31 cellular contexts compared by ENCODE assay signal in the genomic region with DNA sequence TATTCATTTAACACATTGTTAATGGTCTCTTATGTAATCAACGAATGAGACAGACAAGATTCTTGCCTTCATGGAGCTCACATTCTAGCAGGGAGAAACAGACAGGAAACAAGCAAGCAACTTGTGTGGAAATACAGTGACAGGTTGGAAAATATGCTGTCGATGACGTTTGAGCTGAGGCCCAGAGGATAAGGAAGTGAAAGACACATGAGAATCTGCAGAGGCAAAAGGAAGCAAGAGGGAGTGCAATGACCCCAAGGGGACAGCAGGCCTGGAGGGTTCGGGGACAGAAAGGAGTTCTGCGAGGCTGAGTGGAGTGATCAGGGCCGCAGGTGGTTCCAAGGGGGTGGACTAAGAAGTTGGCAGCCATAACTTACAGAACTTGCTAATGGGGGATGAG.
DNase-seq lines count a peak whose midpoint lies in the region; ATAC-seq and TF ChIP-seq lines count a peak whose summit lies in the region.
"Had no signal": no experiment of that assay in that cellular context is flagged by ENCODE, and none has a peak within 500 bp of the region (broad histone marks: within the 10 kb centered on the region; RNA-seq: fewer than 3 reads in every experiment).

No MANE protein-coding gene starts in this region.

- no peak overlapping the region for H3K27ac ChIP-seq in OCI-LY3 (ENCODE audit: low read length)
- H3K27ac ChIP-seq: adrenal gland; BLaER1 treated with 17β-estradiol and CSF1 and Interleukin-3, amounts not matched to agents 10 nM and 100 nM; gastroesophageal sphincter; left lung; psoas muscle; SJSA1; suprapubic skin had no signal

- no peaks in the 10 kb centered on the region for H3K36me3 Mint-ChIP-seq in naive B cell
- H3K36me3 Mint-ChIP-seq: brain, IgD-negative memory B cell, immature natural killer cell had no signal

- H3K4me1 ChIP-seq in OCI-LY3 (ENCODE audit: low read length) = peaks cover 7% of the 10 kb centered on the region; the same call in 1 of the 2 replicates
- H3K4me1 ChIP-seq: adrenal gland, gastroesophageal sphincter, HAP-1, left lung, psoas muscle, SJSA1, suprapubic skin had no signal

- H3K36me3 ChIP-seq in OCI-LY3 (replicated peaks; ENCODE audit: low read depth, low read length) = no peaks in the 10 kb centered on the region
- H3K36me3 ChIP-seq: adrenal gland; BLaER1 treated with 17β-estradiol and CSF1 and Interleukin-3, amounts not matched to agents 10 nM and 100 nM; gastroesophageal sphincter; HAP-1; left lung; SJSA1; suprapubic skin had no signal

- H4K20me1 ChIP-seq in OCI-LY3 (ENCODE audit: insufficient read depth, low read length) = no peaks in the 10 kb centered on the region; the same call in 1 of the 2 replicates
- H4K20me1 ChIP-seq: BLaER1 treated with 17β-estradiol and CSF1 and Interleukin-3, amounts not matched to agents 10 nM and 100 nM had no signal

- H3K9me3 Mint-ChIP-seq in naive B cell = no peaks in the 10 kb centered on the region
- H3K9me3 Mint-ChIP-seq: brain; immature natural killer cell; T-helper 1 cell treated with Interleukin-12 subunit alpha and Interleukin-12 subunit beta and Interleukin-4 antibody, amounts not matched to agents 30 μg/mL and 1 μg/mL, for 36 hours had no signal

- no peak for TF ChIP-seq CTCF in GM12865 (IDR thresholded peaks at IDR 0.05; ENCODE audit: insufficient read depth, low read depth, low read length, missing control alignments)
- no peak for TF ChIP-seq CTCF in OCI-LY3 (IDR thresholded peaks at IDR 0.05; ENCODE audit: low read depth, low read length)

- H3K4me2 ChIP-seq in OCI-LY3 (ENCODE audit: low read length) = peak overlapping the region; percentile 21; the same call in 1 of the 2 replicates

- H3K27ac Mint-ChIP-seq in naive B cell = peak overlapping the region in 1 of 6 donors; percentile 66
- H3K27ac Mint-ChIP-seq: brain; IgD-negative memory B cell; immature natural killer cell; T-helper 1 cell treated with Interleukin-12 subunit alpha and Interleukin-12 subunit beta and Interleukin-4 antibody, amounts not matched to agents 30 μg/mL and 1 μg/mL, for 36 hours had no signal

- H3K27me3 ChIP-seq in OCI-LY3 (ENCODE audit: low read depth, low read length) = peaks cover 12% of the 10 kb centered on the region; the same call in 1 of the 2 replicates
- H3K27me3 ChIP-seq: BLaER1 treated with 17β-estradiol and CSF1 and Interleukin-3, amounts not matched to agents 10 nM and 100 nM; SJSA1 had no signal

- ATAC-seq in HG03442 (IDR thresholded peaks at IDR 0.05; ENCODE audit: unreplicated experiment) (peak; percentile 72), naive B cell (ENCODE audit: low read depth in 2 of 2) (peak; percentile 48 to 56)
- ATAC-seq: gastroesophageal sphincter, left lung, psoas muscle had no signal

- no peak overlapping the region for H3K4me3 ChIP-seq in GM12865 (ENCODE audit: low read depth, low read length)
- H3K4me3 ChIP-seq in OCI-LY3 (ENCODE audit: low read length) = no peak overlapping the region
- H3K4me3 ChIP-seq: adrenal gland; BLaER1 treated with 17β-estradiol and CSF1 and Interleukin-3, amounts not matched to agents 10 nM and 100 nM; gastroesophageal sphincter; HAP-1; left lung; psoas muscle; SJSA1; suprapubic skin had no signal

- no peaks in the 10 kb centered on the region for H3K79me2 ChIP-seq in OCI-LY3 (ENCODE audit: low read length)

- H2AFZ ChIP-seq in OCI-LY3 (ENCODE audit: low read depth, low read length) = no peak overlapping the region; the same call in 1 of the 2 replicates

- peak overlapping the region in 1 of 8 donors; percentile 31 for H3K4me3 Mint-ChIP-seq in naive B cell
- H3K4me3 Mint-ChIP-seq: brain; immature natural killer cell; T-helper 1 cell treated with Interleukin-12 subunit alpha and Interleukin-12 subunit beta and Interleukin-4 antibody, amounts not matched to agents 30 μg/mL and 1 μg/mL, for 36 hours had no signal

- peak; percentile 4 for DNase-seq in GM12865 (ENCODE audit: low read depth)
- DNase-seq in naive B cell = peak; percentile 5
- DNase-seq in NCI-H526 (lab: John Stamatoyannopoulos, UW) = no peak
- DNase-seq in activated effector memory CD4-positive, alpha-beta T cell treated with Interleukin-2 at 50 U/mL for 16 hours = no peak
- no peak for DNase-seq in COR-L47 (lab: John Stamatoyannopoulos, UW)
- DNase-seq in middle frontal gyrus (ENCODE audit: extremely low spot score, low spot score) = no peak
- DNase-seq: activated CD4-positive, alpha-beta T cell treated with anti-CD3 and anti-CD28 coated beads for 4 hours; activated naive CD4-positive, alpha-beta T cell treated with Interleukin-2 at 50 U/mL for 16 hours; activated T-cell treated with anti-CD3 and anti-CD28 coated beads, Interleukin-2, amount 50 U/mL, for 1 hour; cerebellar nuclear complex; DND-41; hippocampal formation; immature natural killer cell; left lung; NCI-H1417 treated with DMSO at 0.1 percent for 48 hours; NCI-H446; NCI-H82; psoas muscle; stimulated activated CD4-positive, alpha-beta T cell treated with anti-CD3 and anti-CD28 coated beads, Interleukin-4, amount 100 ng/mL, for 4 hours; stimulated activated naive CD4-positive, alpha-beta T cell had no signal

- H3K27me3 Mint-ChIP-seq in naive B cell = peaks cover 4 to 25% (median 18%) of the 10 kb centered on the region in 3 donors

- no peak overlapping the region for H3K9ac ChIP-seq in OCI-LY3 (ENCODE audit: low read length)
- H3K9ac ChIP-seq: BLaER1 treated with 17β-estradiol and CSF1 and Interleukin-3, amounts not matched to agents 10 nM and 100 nM had no signal

- H3K9me3 ChIP-seq in OCI-LY3 (ENCODE audit: insufficient read depth, low read length) = no peaks in the 10 kb centered on the region
- H3K9me3 ChIP-seq: adrenal gland, gastroesophageal sphincter, HAP-1, left lung, psoas muscle, SJSA1, suprapubic skin had no signal

- peaks cover 6 to 12% (median 10%) of the 10 kb centered on the region in 3 donors for H3K4me1 Mint-ChIP-seq in naive B cell
- H3K4me1 Mint-ChIP-seq: brain, immature natural killer cell had no signal

Comparison
In these comparisons a context has a peak if more than half of its experiments do, and no peak if none do; other contexts are left out.
1. DNase-seq: peak in GM12865 (single experiment) and naive B cell (single experiment); none in NCI-H526 (0 of 2), activated effector memory CD4-positive, alpha-beta T cell treated with Interleukin-2 at 50 U/mL for 16 hours (single experiment), COR-L47 (single experiment) and middle frontal gyrus (single experiment).